14 cellular contexts compared by ENCODE assay signal in the genomic region with DNA sequence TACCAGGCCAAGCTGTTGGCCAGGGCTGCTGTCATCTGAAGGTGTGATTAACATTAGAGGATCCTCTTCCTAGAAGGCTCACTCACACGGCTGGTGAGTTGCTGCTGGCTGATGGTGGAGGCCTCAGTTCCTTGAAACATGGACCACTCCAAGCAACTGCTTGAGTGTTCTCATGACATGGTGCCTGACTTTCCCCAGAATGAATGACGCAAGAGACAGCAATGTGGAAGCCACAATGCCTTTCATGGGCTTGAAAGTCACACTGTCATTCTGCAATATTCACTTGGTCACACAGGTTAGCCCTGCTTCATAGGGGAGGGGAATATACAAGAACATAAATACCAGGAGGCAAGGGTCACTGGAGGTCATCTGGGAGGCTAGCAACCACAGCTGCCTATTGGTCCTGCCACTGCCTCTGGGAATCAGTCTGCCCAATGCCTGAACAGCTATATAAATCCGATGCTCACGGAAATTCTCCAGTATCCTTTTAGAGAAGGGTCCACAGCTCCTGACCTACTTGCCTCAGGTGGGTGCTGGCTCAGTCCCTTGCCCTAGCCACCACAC.
A peak's percentile ranks its signal among the peaks of the same experiment; 100 is the strongest.
DNase-seq lines count a peak whose midpoint lies in the region; ATAC-seq and TF ChIP-seq lines count a peak whose summit lies in the region.
"Had no signal": no experiment of that assay in that cellular context is flagged by ENCODE, and none has a peak within 500 bp of the region (broad histone marks: within the 10 kb centered on the region; RNA-seq: fewer than 3 reads in every experiment).

No MANE protein-coding gene starts in this region.

- peak; percentile 74 for DNase-seq in CD1c-positive myeloid dendritic cell (ENCODE audit: extremely low spot score)
- no peak for DNase-seq in HCT116 (ENCODE audit: low read depth, low spot score)
- no peak for DNase-seq in WERI-Rb-1
- DNase-seq in natural killer cell treated with Interleukin-12 subunit alpha and Interleukin-12 subunit beta and Interleukin-15 and Interleukin-18, amount 100 ng/mL, for 72 hours (ENCODE audit: low spot score) = no peak
- no peak for DNase-seq in lower lobe of right lung
- no peak for DNase-seq in pons (ENCODE audit: low spot score)
- no peak for DNase-seq in HFFc6
- DNase-seq: activated CD8-positive, alpha-beta memory T cell treated with anti-CD3 and anti-CD28 coated beads, Interleukin-2, amount 50 U/mL, for 48 hours; DMS79 treated with DMSO at 0.1 percent for 48 hours; KG1; NCI-H345; stimulated activated CD4-positive, alpha-beta T cell treated with anti-CD3 and anti-CD28 coated beads, Interleukin-2, amount 100 ng/mL, for 48 hours had no signal

- peaks cover 12 to 14% of the 10 kb centered on the region in 2 donors for H3K4me1 Mint-ChIP-seq in natural killer cell treated with Interleukin-12 subunit alpha and Interleukin-12 subunit beta and Interleukin-15 and Interleukin-18, amount 100 ng/mL, for 72 hours (ENCODE audit: low read depth in 2 of 2)
- peaks cover 50% of the 10 kb centered on the region for H3K4me1 Mint-ChIP-seq in HFFc6 (ENCODE audit: low read depth)

- H3K4me2 ChIP-seq in HCT116 (ENCODE audit: low read length) = no peak overlapping the region

- no peak for TF ChIP-seq POLR2A in HCT116 (IDR thresholded peaks at IDR 0.05; ENCODE audit: borderline replicate concordance, extremely low read depth, insufficient read depth, insufficient read length)

- no peaks in the 10 kb centered on the region for H4K20me1 ChIP-seq in HCT116 (ENCODE audit: insufficient read depth)

- TF ChIP-seq CTCF in HCT116 (IDR thresholded peaks at IDR 0.05 in 2 of 3, conservative IDR thresholded peaks at IDR 0.05 in 1 of 3; ENCODE audit: borderline replicate concordance in 1 of 3, insufficient read depth in 1 of 3, low read depth in 2 of 3, low read length in 2 of 3) = no peak
- no peak for TF ChIP-seq CTCF in WERI-Rb-1 (IDR thresholded peaks at IDR 0.05; ENCODE audit: low read depth, low read length)
- TF ChIP-seq CTCF in lower lobe of right lung (IDR thresholded peaks at IDR 0.05) = no peak
- TF ChIP-seq CTCF in HFFc6 (IDR thresholded peaks at IDR 0.05) = no peak

- no peaks in the 10 kb centered on the region for H3K9me2 ChIP-seq in HCT116 (ENCODE audit: insufficient read depth)

- H3K27ac ChIP-seq in HCT116 (ENCODE audit: low read depth, low read length) = no peak overlapping the region
- H3K27ac ChIP-seq in WERI-Rb-1 = peak overlapping the region; percentile 96; the same call in 1 of the 2 replicates
- no peak overlapping the region for H3K27ac ChIP-seq in lower lobe of right lung
- H3K27ac ChIP-seq: thoracic aorta had no signal

- H3K36me3 Mint-ChIP-seq in natural killer cell treated with Interleukin-12 subunit alpha and Interleukin-12 subunit beta and Interleukin-15 and Interleukin-18, amount 100 ng/mL, for 72 hours = no peaks in the 10 kb centered on the region
- H3K36me3 Mint-ChIP-seq in HFFc6 (ENCODE audit: low read depth) = no peaks in the 10 kb centered on the region

- no peaks in the 10 kb centered on the region for H3K79me2 ChIP-seq in HCT116 (ENCODE audit: insufficient read depth, low read length)

- intact Hi-C loops in HCT116 (cut with micrococcal nuclease) = loop anchor here (5.0 to 10.0 kb wide), 2 partner anchors 594 to 604 kb away; no protein-coding TSS in a partner anchor
- intact Hi-C loops in lower lobe of right lung (cut with DNase I) = loop anchor here (10.0 kb wide), 1 partner anchor 236 kb away; no protein-coding TSS in a partner anchor

- no peak for TF ChIP-seq RAD21 in HCT116 (IDR thresholded peaks at IDR 0.05; ENCODE audit: low read depth)

- no peak overlapping the region for H3K27ac Mint-ChIP-seq in natural killer cell treated with Interleukin-12 subunit alpha and Interleukin-12 subunit beta and Interleukin-15 and Interleukin-18, amount 100 ng/mL, for 72 hours
- H3K27ac Mint-ChIP-seq in HFFc6 = no peak overlapping the region

- H3K9me3 ChIP-seq in HCT116 (ENCODE audit: control insufficient read depth in 1 of 2, insufficient read depth in 1 of 2, low read depth in 1 of 2, low read length in 2 of 2) (no peaks in the 10 kb centered on the region), WERI-Rb-1 (ENCODE audit: severe bottlenecking) (no peaks in the 10 kb centered on the region), lower lobe of right lung (no peaks in the 10 kb centered on the region)
- H3K9me3 ChIP-seq: thoracic aorta had no signal

- no peak overlapping the region for H3K4me3 ChIP-seq in HCT116 (replicated peaks in 1 of 2; ENCODE audit: low read depth in 1 of 2, low read length in 2 of 2)
- no peak overlapping the region for H3K4me3 ChIP-seq in WERI-Rb-1 (ENCODE audit: low read depth, low read length)
- H3K4me3 ChIP-seq in lower lobe of right lung = no peak overlapping the region
- H3K4me3 ChIP-seq: thoracic aorta had no signal

- H2AFZ ChIP-seq in HCT116 (ENCODE audit: low read depth, low read length, poor library complexity, severe bottlenecking) = no peak overlapping the region

- peaks cover 22 to 29% of the 10 kb centered on the region in 2 donors for H3K27me3 Mint-ChIP-seq in natural killer cell treated with Interleukin-12 subunit alpha and Interleukin-12 subunit beta and Interleukin-15 and Interleukin-18, amount 100 ng/mL, for 72 hours
- H3K27me3 Mint-ChIP-seq in HFFc6 (ENCODE audit: insufficient read depth) = no peaks in the 10 kb centered on the region

- no peaks in the 10 kb centered on the region for H3K9me3 Mint-ChIP-seq in natural killer cell treated with Interleukin-12 subunit alpha and Interleukin-12 subunit beta and Interleukin-15 and Interleukin-18, amount 100 ng/mL, for 72 hours
- H3K9me3 Mint-ChIP-seq in HFFc6 = no peaks in the 10 kb centered on the region

- RAD21 ChIA-PET in HCT116 (lab: Charles Lee; ENCODE audit: low non-redundant PET in 1 of 2, low total read pairs in 2 of 2, uncharacterized antibody in 2 of 2, unreplicated experiment in 2 of 2) = no interaction called here

- peak overlapping the region; percentile 44 for H3K4me3 Mint-ChIP-seq in natural killer cell treated with Interleukin-12 subunit alpha and Interleukin-12 subunit beta and Interleukin-15 and Interleukin-18, amount 100 ng/mL, for 72 hours
- H3K4me3 Mint-ChIP-seq in HFFc6 = no peak overlapping the region

- BruUV-seq in HCT116 (replicated peaks; lab: Mats Ljungman, UMichigan) = no TSS peak

- H3K36me3 ChIP-seq in HCT116 (ENCODE audit: control insufficient read depth in 1 of 2, insufficient read depth in 2 of 2, low read length in 2 of 2) (no peaks in the 10 kb centered on the region), WERI-Rb-1 (no peaks in the 10 kb centered on the region), lower lobe of right lung (no peaks in the 10 kb centered on the region)
- H3K36me3 ChIP-seq: thoracic aorta had no signal

- H3K4me1 ChIP-seq in HCT116 (ENCODE audit: control insufficient read depth in 1 of 2, insufficient read depth in 2 of 2, low read length in 2 of 2) (peaks cover 2 to 30% of the 10 kb centered on the region in 2 experiments; a peak in 3 of 4 replicates), lower lobe of right lung (peaks cover 24% of the 10 kb centered on the region)

- ATAC-seq in HCT116 = no peak
- peak; percentile 66 to 68 for ATAC-seq in natural killer cell treated with Interleukin-12 subunit alpha and Interleukin-12 subunit beta and Interleukin-15 and Interleukin-18, amount 100 ng/mL, for 72 hours
- ATAC-seq in GM19351 (IDR thresholded peaks at IDR 0.05; ENCODE audit: unreplicated experiment) = no peak
- ATAC-seq in lower lobe of right lung = no peak

- CTCF ChIA-PET in HCT116 (lab: Charles Lee) = interaction anchor here (1.0 to 3.4 kb wide), 3 partner anchors 97 to 594 kb away, joined by 3 to 18 read pairs (median 10); a partner anchor contains a TSS

- H3K27me3 ChIP-seq in HCT116 (ENCODE audit: insufficient read depth, low read length) (no peaks in the 10 kb centered on the region), WERI-Rb-1 (ENCODE audit: insufficient read depth, low read depth, severe bottlenecking) (no peaks in the 10 kb centered on the region), lower lobe of right lung (ENCODE audit: low read depth) (no peaks in the 10 kb centered on the region)

- POLR2A ChIA-PET in HCT116 (lab: Charles Lee) = interaction anchor here (1.1 to 1.7 kb wide), 3 partner anchors 16 to 199 kb away, joined by 4 read pairs; a partner anchor contains a TSS

- H3K9ac ChIP-seq in HCT116 (ENCODE audit: low read length) = no peak overlapping the region

TF ChIP-seq in HCT116, 20 proteins besides CTCF, POLR2A, EP300 and RAD21:
- TF ChIP-seq, protein P1, sequence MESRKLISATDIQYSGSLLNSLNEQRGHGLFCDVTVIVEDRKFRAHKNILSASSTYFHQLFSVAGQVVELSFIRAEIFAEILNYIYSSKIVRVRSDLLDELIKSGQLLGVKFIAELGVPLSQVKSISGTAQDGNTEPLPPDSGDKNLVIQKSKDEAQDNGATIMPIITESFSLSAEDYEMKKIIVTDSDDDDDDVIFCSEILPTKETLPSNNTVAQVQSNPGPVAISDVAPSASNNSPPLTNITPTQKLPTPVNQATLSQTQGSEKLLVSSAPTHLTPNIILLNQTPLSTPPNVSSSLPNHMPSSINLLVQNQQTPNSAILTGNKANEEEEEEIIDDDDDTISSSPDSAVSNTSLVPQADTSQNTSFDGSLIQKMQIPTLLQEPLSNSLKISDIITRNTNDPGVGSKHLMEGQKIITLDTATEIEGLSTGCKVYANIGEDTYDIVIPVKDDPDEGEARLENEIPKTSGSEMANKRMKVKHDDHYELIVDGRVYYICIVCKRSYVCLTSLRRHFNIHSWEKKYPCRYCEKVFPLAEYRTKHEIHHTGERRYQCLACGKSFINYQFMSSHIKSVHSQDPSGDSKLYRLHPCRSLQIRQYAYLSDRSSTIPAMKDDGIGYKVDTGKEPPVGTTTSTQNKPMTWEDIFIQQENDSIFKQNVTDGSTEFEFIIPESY (IDR thresholded peaks at IDR 0.05; ENCODE audit: extremely low read depth, insufficient replicate concordance, low read length) = no peak
- no peak for TF ChIP-seq ELF1 (IDR thresholded peaks at IDR 0.05; ENCODE audit: borderline replicate concordance, low read depth)
- peak; percentile 76; the same call in 1 of the 2 replicates for TF ChIP-seq CEBPB (IDR thresholded peaks at IDR 0.05; ENCODE audit: low read depth)

Comparison
In these comparisons a context has a peak if more than half of its experiments do, and no peak if none do; other contexts are left out.
1. ATAC-seq: peak in natural killer cell treated with Interleukin-12 subunit alpha and Interleukin-12 subunit beta and Interleukin-15 and Interleukin-18, amount 100 ng/mL, for 72 hours (2 of 2); none in HCT116 (single experiment), GM19351 (single experiment) and lower lobe of right lung (0 of 2).